Comparison of ENCODE assay signal across 27 cellular contexts in the genomic region with DNA sequence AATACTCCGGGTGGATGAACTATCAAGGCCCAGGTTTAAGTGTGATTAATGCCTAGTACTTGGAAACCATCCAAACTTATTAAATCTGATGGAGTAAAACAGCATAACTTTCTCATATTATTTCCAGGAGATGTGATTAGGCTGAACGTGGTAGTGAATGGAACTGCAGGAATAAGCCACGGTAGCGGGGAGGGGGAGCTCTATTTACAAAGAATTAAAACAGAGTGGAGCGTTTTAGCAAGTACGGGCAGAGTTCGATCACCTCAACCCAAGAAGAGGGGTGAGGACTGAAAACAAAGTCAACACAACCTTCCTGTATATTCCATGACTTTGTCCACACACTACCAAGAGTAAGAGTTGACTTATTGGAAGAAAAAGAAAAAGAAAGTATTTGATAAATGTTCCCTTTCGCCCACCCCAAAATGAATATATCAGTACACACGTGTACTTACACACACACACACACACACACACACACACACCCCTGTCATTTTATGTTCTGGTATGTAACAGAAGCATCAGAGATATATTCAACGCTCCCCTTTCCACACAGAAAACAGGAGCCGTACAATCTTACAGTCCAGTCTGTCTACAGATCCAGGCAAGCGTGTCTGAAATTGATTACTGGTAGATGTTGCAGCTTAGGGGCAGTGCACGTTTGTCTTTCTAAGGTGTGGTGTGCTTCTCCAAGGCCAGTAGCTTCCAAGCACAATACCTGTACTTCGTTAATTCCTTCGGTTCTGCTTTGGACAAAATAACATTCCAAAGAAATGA.
DNase-seq lines count a peak whose midpoint lies in the region; ATAC-seq and TF ChIP-seq lines count a peak whose summit lies in the region.
"Had no signal": no experiment of that assay in that cellular context is flagged by ENCODE, and none has a peak within 500 bp of the region (broad histone marks: within the 10 kb centered on the region; RNA-seq: fewer than 3 reads in every experiment).

No MANE protein-coding gene starts in this region.

- CTCF ChIA-PET in WTC11 (lab: Charles Lee) = no interaction called here

- H3K36me3 Mint-ChIP-seq in activated T-cell treated with anti-CD3 and anti-CD28 coated beads, Interleukin-2, amount 50 U/mL, for 72 hours (ENCODE audit: insufficient read depth in 2 of 2) = no peaks in the 10 kb centered on the region
- H3K36me3 Mint-ChIP-seq in WTC11 = no peaks in the 10 kb centered on the region

- no peak overlapping the region for H3K4me3 ChIP-seq in effector memory CD4-positive, alpha-beta T cell (ENCODE audit: insufficient read depth, low read depth, low read length, poor library complexity, severe bottlenecking)
- H3K4me3 ChIP-seq: breast epithelium, colonic mucosa, mucosa of descending colon, sigmoid colon, vagina had no signal

- H3K9me3 Mint-ChIP-seq in activated T-cell treated with anti-CD3 and anti-CD28 coated beads, Interleukin-2, amount 50 U/mL, for 72 hours = no peaks in the 10 kb centered on the region
- peaks cover 5% of the 10 kb centered on the region; the same call in 1 of the 2 replicates for H3K9me3 Mint-ChIP-seq in WTC11
- H3K9me3 Mint-ChIP-seq: activated CD4-positive, alpha-beta T cell treated with anti-CD3 and anti-CD28 coated beads, Interleukin-2, amount 10 ng/mL, durations not matched to agents 7 days and 5 days; stimulated activated naive CD8-positive, alpha-beta T cell treated with anti-CD3 and anti-CD28 coated beads, Interleukin-15, Interleukin-2, amounts not matched to agents 100 ng/mL and 50 ng/mL, for 24 hours had no signal

- H3K9me3 ChIP-seq in effector memory CD4-positive, alpha-beta T cell (ENCODE audit: control insufficient read depth, low read length) = no peaks in the 10 kb centered on the region
- H3K9me3 ChIP-seq: colonic mucosa, sigmoid colon, SK-N-SH, vagina had no signal

- POLR2A ChIA-PET in WTC11 (lab: Charles Lee) = no interaction called here

- no peak overlapping the region for H3K27ac ChIP-seq in effector memory CD4-positive, alpha-beta T cell (ENCODE audit: insufficient read depth, low read length, poor library complexity, severe bottlenecking)
- H3K27ac ChIP-seq: breast epithelium, colonic mucosa, parathyroid adenoma, sigmoid colon, vagina, WERI-Rb-1 had no signal

- H3K4me1 Mint-ChIP-seq in activated T-cell treated with anti-CD3 and anti-CD28 coated beads, Interleukin-2, amount 50 U/mL, for 72 hours (ENCODE audit: low read depth) = no peaks in the 10 kb centered on the region
- no peaks in the 10 kb centered on the region for H3K4me1 Mint-ChIP-seq in WTC11
- H3K4me1 Mint-ChIP-seq: activated CD4-positive, alpha-beta T cell treated with anti-CD3 and anti-CD28 coated beads, Interleukin-2, amount 10 ng/mL, durations not matched to agents 7 days and 5 days had no signal

- DNase-seq in DMS153 (lab: John Stamatoyannopoulos, UW) = peak; percentile 7
- peak; percentile 94 for DNase-seq in NCI-H1105 (lab: John Stamatoyannopoulos, UW)
- peak; percentile 9 for DNase-seq in NCI-H345 treated with DMSO at 0.1 percent for 48 hours (lab: John Stamatoyannopoulos, UW; ENCODE audit: unreplicated experiment)
- DNase-seq in left kidney (ENCODE audit: low read depth, low spot score) = peak; percentile 55
- no peak for DNase-seq in activated T-cell treated with anti-CD3 and anti-CD28 coated beads, Interleukin-2, amount 50 U/mL, for 72 hours
- no peak for DNase-seq in WTC11 (ENCODE audit: low spot score)
- no peak for DNase-seq in effector memory CD4-positive, alpha-beta T cell
- DNase-seq: activated CD4-positive, alpha-beta T cell treated with anti-CD3 and anti-CD28 coated beads, Interleukin-2, amount 10 ng/mL, durations not matched to agents 7 days and 5 days; activated naive CD4-positive, alpha-beta T cell treated with anti-CD3 and anti-CD28 coated beads, Interleukin-2, amount 50 U/mL, for 16 hours; amygdala; C1 segment of cervical spinal cord; Calu3; colonic mucosa; foreskin melanocyte; mucosa of descending colon; NCI-H2029; NCI-H526; sigmoid colon; SK-N-SH; T-helper 17 cell; WERI-Rb-1 had no signal

- no peaks in the 10 kb centered on the region for H3K4me1 ChIP-seq in effector memory CD4-positive, alpha-beta T cell (ENCODE audit: control insufficient read depth, insufficient read depth, low read length, poor library complexity, severe bottlenecking)
- H3K4me1 ChIP-seq: breast epithelium, colonic mucosa, parathyroid adenoma, sigmoid colon, vagina had no signal

- no peak for TF ChIP-seq CTCF in WTC11 (IDR thresholded peaks at IDR 0.05)

- H3K36me3 ChIP-seq in effector memory CD4-positive, alpha-beta T cell (ENCODE audit: control insufficient read depth, insufficient read depth, low read length) = no peaks in the 10 kb centered on the region
- H3K36me3 ChIP-seq: breast epithelium, colonic mucosa, sigmoid colon, vagina, WERI-Rb-1 had no signal

- ATAC-seq in activated T-cell treated with anti-CD3 and anti-CD28 coated beads, Interleukin-2, amount 50 U/mL, for 72 hours (replicated peaks in 1 of 2) = no peak
- ATAC-seq in WTC11 (no peak; the same call in 1 of the 2 replicates), GM21381 (IDR thresholded peaks at IDR 0.05; ENCODE audit: unreplicated experiment) (no peak)
- ATAC-seq: esophagus mucosa, mucosa of descending colon, T-helper 17 cell had no signal

- H3K27ac Mint-ChIP-seq in activated T-cell treated with anti-CD3 and anti-CD28 coated beads, Interleukin-2, amount 50 U/mL, for 72 hours = no peak overlapping the region
- no peak overlapping the region for H3K27ac Mint-ChIP-seq in WTC11
- H3K27ac Mint-ChIP-seq: activated CD4-positive, alpha-beta T cell treated with anti-CD3 and anti-CD28 coated beads, Interleukin-2, amount 10 ng/mL, durations not matched to agents 7 days and 5 days; stimulated activated naive CD8-positive, alpha-beta T cell treated with anti-CD3 and anti-CD28 coated beads, Interleukin-15, Interleukin-2, amounts not matched to agents 100 ng/mL and 50 ng/mL, for 24 hours; T-helper 17 cell had no signal

- no peaks in the 10 kb centered on the region for H3K27me3 ChIP-seq in effector memory CD4-positive, alpha-beta T cell (replicated peaks; ENCODE audit: control insufficient read depth, insufficient read depth, low read length, poor library complexity, severe bottlenecking)
- H3K27me3 ChIP-seq: breast epithelium, colonic mucosa, sigmoid colon, vagina had no signal

- H3K27me3 Mint-ChIP-seq in activated T-cell treated with anti-CD3 and anti-CD28 coated beads, Interleukin-2, amount 50 U/mL, for 72 hours (ENCODE audit: low read depth) = peaks cover 6% of the 10 kb centered on the region
- no peaks in the 10 kb centered on the region for H3K27me3 Mint-ChIP-seq in WTC11 (ENCODE audit: low read depth)
- H3K27me3 Mint-ChIP-seq: stimulated activated naive CD8-positive, alpha-beta T cell treated with anti-CD3 and anti-CD28 coated beads, Interleukin-15, Interleukin-2, amounts not matched to agents 100 ng/mL and 50 ng/mL, for 24 hours had no signal

- H3K4me3 Mint-ChIP-seq in activated T-cell treated with anti-CD3 and anti-CD28 coated beads, Interleukin-2, amount 50 U/mL, for 72 hours = no peak overlapping the region
- no peak overlapping the region for H3K4me3 Mint-ChIP-seq in WTC11
- H3K4me3 Mint-ChIP-seq: activated CD4-positive, alpha-beta T cell treated with anti-CD3 and anti-CD28 coated beads, Interleukin-2, amount 10 ng/mL, durations not matched to agents 7 days and 5 days; stimulated activated naive CD8-positive, alpha-beta T cell treated with anti-CD3 and anti-CD28 coated beads, Interleukin-15, Interleukin-2, amounts not matched to agents 100 ng/mL and 50 ng/mL, for 24 hours; T-helper 17 cell had no signal

TF ChIP-seq in WTC11, 78 proteins besides CTCF, POLR2A, EP300 and RAD21 (continues in another document):
- TF ChIP-seq FOXP1 (CRISPR knock-in tag; IDR thresholded peaks at IDR 0.05; ENCODE audit: borderline replicate concordance) (no peak), KAT7 (CRISPR knock-in tag; IDR thresholded peaks at IDR 0.05; ENCODE audit: borderline replicate concordance) (no peak), OVOL2 (CRISPR knock-in tag; IDR thresholded peaks at IDR 0.05; ENCODE audit: borderline replicate concordance) (no peak), CBFB (CRISPR knock-in tag; IDR thresholded peaks at IDR 0.05; ENCODE audit: low read depth) (no peak), SOX15 (CRISPR knock-in tag; IDR thresholded peaks at IDR 0.05) (no peak)
- TF ChIP-seq, protein P1, sequence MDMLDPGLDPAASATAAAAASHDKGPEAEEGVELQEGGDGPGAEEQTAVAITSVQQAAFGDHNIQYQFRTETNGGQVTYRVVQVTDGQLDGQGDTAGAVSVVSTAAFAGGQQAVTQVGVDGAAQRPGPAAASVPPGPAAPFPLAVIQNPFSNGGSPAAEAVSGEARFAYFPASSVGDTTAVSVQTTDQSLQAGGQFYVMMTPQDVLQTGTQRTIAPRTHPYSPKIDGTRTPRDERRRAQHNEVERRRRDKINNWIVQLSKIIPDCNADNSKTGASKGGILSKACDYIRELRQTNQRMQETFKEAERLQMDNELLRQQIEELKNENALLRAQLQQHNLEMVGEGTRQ (CRISPR knock-in tag; IDR thresholded peaks at IDR 0.05) = no peak
- TF ChIP-seq, protein P2, sequence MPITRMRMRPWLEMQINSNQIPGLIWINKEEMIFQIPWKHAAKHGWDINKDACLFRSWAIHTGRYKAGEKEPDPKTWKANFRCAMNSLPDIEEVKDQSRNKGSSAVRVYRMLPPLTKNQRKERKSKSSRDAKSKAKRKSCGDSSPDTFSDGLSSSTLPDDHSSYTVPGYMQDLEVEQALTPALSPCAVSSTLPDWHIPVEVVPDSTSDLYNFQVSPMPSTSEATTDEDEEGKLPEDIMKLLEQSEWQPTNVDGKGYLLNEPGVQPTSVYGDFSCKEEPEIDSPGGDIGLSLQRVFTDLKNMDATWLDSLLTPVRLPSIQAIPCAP (CRISPR knock-in tag; IDR thresholded peaks at IDR 0.05) = no peak

Comparison
In these comparisons a context has a peak if more than half of its experiments do, and no peak if none do; other contexts are left out.
1. DNase-seq: peak in DMS153 (single experiment), NCI-H1105 (single experiment), NCI-H345 treated with DMSO at 0.1 percent for 48 hours (single experiment) and left kidney (single experiment); none in activated T-cell treated with anti-CD3 and anti-CD28 coated beads, Interleukin-2, amount 50 U/mL, for 72 hours (0 of 2), WTC11 (single experiment) and effector memory CD4-positive, alpha-beta T cell (0 of 3).